ENCODE assay signal across 16 cellular contexts in genomic region chr5:115461093-115461492, GRCh38.
DNase-seq lines count a peak whose midpoint lies in the region; ATAC-seq, FAIRE-seq and TF ChIP-seq lines count a peak whose summit lies in the region.
"Had no signal": no experiment of that assay in that cellular context is flagged by ENCODE, and none has a peak within 500 bp of the region (broad histone marks: within the 10 kb centered on the region; RNA-seq: fewer than 3 reads in every experiment).

No MANE protein-coding gene starts in this region.

- TF ChIP-seq POLR2A in erythroblast (IDR thresholded peaks at IDR 0.05; ENCODE audit: low read length) (no peak), gastroesophageal sphincter (IDR thresholded peaks at IDR 0.05) (no peak)

- no peaks in the 10 kb centered on the region for H3K27me3 ChIP-seq in GM23338 (ENCODE audit: insufficient read depth)
- no peaks in the 10 kb centered on the region for H3K27me3 ChIP-seq in bronchial epithelial cell (ENCODE audit: control insufficient read depth, insufficient read depth, low read length)
- H3K27me3 ChIP-seq in gastroesophageal sphincter, result no peaks in the 10 kb centered on the region
- H3K27me3 ChIP-seq: tibial artery had no signal

- intact Hi-C loops in activated CD4-positive, alpha-beta T cell treated with anti-CD3 and anti-CD28 coated beads, Interleukin-2, amount 10 ng/mL, durations not matched to agents 24 days and 14 days (cut with micrococcal nuclease), result loop anchor here (1.0 to 10.0 kb wide), 3 partner anchors 46 to 144 kb away; partner anchors contain the start of genes FEM1C and TICAM2

- H3K4me3 Mint-ChIP-seq in activated CD4-positive, alpha-beta T cell treated with anti-CD3 and anti-CD28 coated beads, Interleukin-2, amount 10 ng/mL, durations not matched to agents 24 days and 14 days, result no peak overlapping the region
- no peak overlapping the region for H3K4me3 Mint-ChIP-seq in GM23338
- H3K4me3 Mint-ChIP-seq: activated T-cell treated with anti-CD3 and anti-CD28 coated beads, Interleukin-2, amount 50 U/mL, for 4 hours; brain; effector memory CD8-positive, alpha-beta T cell; H9 had no signal

- TF ChIP-seq CTCF in GM23338 (conservative IDR thresholded peaks at IDR 0.05; ENCODE audit: low read depth in 2 of 2) (no peak), bronchial epithelial cell (IDR thresholded peaks at IDR 0.05; ENCODE audit: insufficient read depth, low read length, severe bottlenecking) (no peak), retinal pigment epithelial cell (conservative IDR thresholded peaks at IDR 0.05; ENCODE audit: low read depth, low read length) (no peak), gastroesophageal sphincter (IDR thresholded peaks at IDR 0.05) (no peak)

- DNase-seq in activated CD4-positive, alpha-beta T cell treated with anti-CD3 and anti-CD28 coated beads, Interleukin-2, amount 10 ng/mL, durations not matched to agents 24 days and 14 days, result no peak
- no peak for DNase-seq in activated CD4-positive, alpha-beta T cell treated with anti-CD3 and anti-CD28 coated beads, Interleukin-2, amount 50 U/mL, for 48 hours
- DNase-seq in GM23338 (ENCODE audit: low spot score) (no peak), bronchial epithelial cell (ENCODE audit: low read depth) (peak; percentile 17), retinal pigment epithelial cell (ENCODE audit: low read depth) (peak; percentile 39), erythroblast (lab: John Stamatoyannopoulos, UW) (no peak), cerebellar cortex (ENCODE audit: low spot score) (no peak)
- DNase-seq: activated T-cell treated with anti-CD3 and anti-CD28 coated beads, Interleukin-2, amount 50 U/mL, for 4 hours; effector memory CD8-positive, alpha-beta T cell; H9; NCI-H187; tibial artery; WERI-Rb-1 had no signal

- H3K9me3 Mint-ChIP-seq in activated CD4-positive, alpha-beta T cell treated with anti-CD3 and anti-CD28 coated beads, Interleukin-2, amount 10 ng/mL, durations not matched to agents 24 days and 14 days, result no peaks in the 10 kb centered on the region
- no peaks in the 10 kb centered on the region for H3K9me3 Mint-ChIP-seq in GM23338
- H3K9me3 Mint-ChIP-seq: activated T-cell treated with anti-CD3 and anti-CD28 coated beads, Interleukin-2, amount 50 U/mL, for 4 hours; brain; effector memory CD8-positive, alpha-beta T cell; H9 had no signal

- H3K27ac ChIP-seq in GM23338 (ENCODE audit: low read depth) (no peak overlapping the region), gastroesophageal sphincter (no peak overlapping the region)
- H3K27ac ChIP-seq: HL-60, tibial artery, WERI-Rb-1 had no signal

- no peaks in the 10 kb centered on the region for H4K20me1 ChIP-seq in GM23338 (replicated peaks; ENCODE audit: insufficient read depth)

- peaks cover 10% of the 10 kb centered on the region for H3K4me1 Mint-ChIP-seq in activated CD4-positive, alpha-beta T cell treated with anti-CD3 and anti-CD28 coated beads, Interleukin-2, amount 10 ng/mL, durations not matched to agents 24 days and 14 days
- no peaks in the 10 kb centered on the region; the same call in 1 of the 3 replicates for H3K4me1 Mint-ChIP-seq in GM23338

- TF ChIP-seq EP300 in gastroesophageal sphincter (IDR thresholded peaks at IDR 0.05), result no peak

- 87 to 88% methylated on average over 4 of the region's 4 CpGs for WGBS in gastroesophageal sphincter (ENCODE audit: low coverage in 1 of 2), 2 donors

- H3K9me2 ChIP-seq in GM23338 (ENCODE audit: insufficient read depth), result peaks cover 28% of the 10 kb centered on the region

- H3F3A ChIP-seq in GM23338 (replicated peaks; ENCODE audit: low read depth), result no peaks in the 10 kb centered on the region

- H3K27ac Mint-ChIP-seq in activated CD4-positive, alpha-beta T cell treated with anti-CD3 and anti-CD28 coated beads, Interleukin-2, amount 10 ng/mL, durations not matched to agents 24 days and 14 days, result peak overlapping the region; percentile 85
- H3K27ac Mint-ChIP-seq in GM23338, result no peak overlapping the region
- H3K27ac Mint-ChIP-seq: effector memory CD8-positive, alpha-beta T cell; H9 had no signal

- FAIRE-seq in bronchial epithelial cell (lab: Jason Lieb, UNC), result no peak

- H3K9me3 ChIP-seq in gastroesophageal sphincter, result no peaks in the 10 kb centered on the region
- H3K9me3 ChIP-seq: tibial artery had no signal

- ATAC-seq in GM23338, result no peak
- no peak for ATAC-seq in gastroesophageal sphincter
- ATAC-seq: effector memory CD8-positive, alpha-beta T cell had no signal

- 0 out of 2 replicates have a peak overlapping the region, but pooled peaks have one; percentile 30 for H2AFZ ChIP-seq in GM23338

- no peaks in the 10 kb centered on the region for H3K79me2 ChIP-seq in GM23338 (replicated peaks; ENCODE audit: insufficient read depth)

- H3K36me3 ChIP-seq in GM23338 (ENCODE audit: insufficient read depth), result no peaks in the 10 kb centered on the region
- H3K36me3 ChIP-seq in bronchial epithelial cell (ENCODE audit: control insufficient read depth, insufficient read depth, low read length), result no peaks in the 10 kb centered on the region
- H3K36me3 ChIP-seq in gastroesophageal sphincter, result no peaks in the 10 kb centered on the region
- H3K36me3 ChIP-seq: tibial artery, WERI-Rb-1 had no signal

- no peaks in the 10 kb centered on the region for H3K36me3 Mint-ChIP-seq in activated CD4-positive, alpha-beta T cell treated with anti-CD3 and anti-CD28 coated beads, Interleukin-2, amount 10 ng/mL, durations not matched to agents 24 days and 14 days (ENCODE audit: low read depth)
- no peaks in the 10 kb centered on the region for H3K36me3 Mint-ChIP-seq in GM23338 (ENCODE audit: low read depth)
- H3K36me3 Mint-ChIP-seq: brain had no signal

- no peak overlapping the region for H3K4me2 ChIP-seq in GM23338

- H3K4me3 ChIP-seq in GM23338 (no peak overlapping the region), bronchial epithelial cell (ENCODE audit: low read depth, low read length) (no peak overlapping the region), retinal pigment epithelial cell (ENCODE audit: low read length) (no peak overlapping the region), gastroesophageal sphincter (no peak overlapping the region)
- H3K4me3 ChIP-seq: tibial artery had no signal

- H3K4me1 ChIP-seq in GM23338 (ENCODE audit: insufficient read depth) (peaks cover 11% of the 10 kb centered on the region), gastroesophageal sphincter (peaks cover 0 to 8% (median 0%) of the 10 kb centered on the region in 3 donors)

- H3K27me3 Mint-ChIP-seq in activated CD4-positive, alpha-beta T cell treated with anti-CD3 and anti-CD28 coated beads, Interleukin-2, amount 10 ng/mL, durations not matched to agents 24 days and 14 days, result peaks cover 20% of the 10 kb centered on the region
- H3K27me3 Mint-ChIP-seq in GM23338 (ENCODE audit: insufficient read depth, low read depth, poor library complexity), result no peaks in the 10 kb centered on the region

TF ChIP-seq in GM23338, 12 proteins besides CTCF, POLR2A, EP300 and RAD21 (continues in another document):
- TF ChIP-seq STAT1 (IDR thresholded peaks at IDR 0.05; ENCODE audit: unreplicated experiment) (no peak), CREB1 (CRISPR knock-in tag; IDR thresholded peaks at IDR 0.05; ENCODE audit: low read depth) (no peak), ZNF331 (CRISPR knock-in tag; IDR thresholded peaks at IDR 0.05; ENCODE audit: low read depth) (no peak), REST (IDR thresholded peaks at IDR 0.05; ENCODE audit: unreplicated experiment) (no peak)

Comparison
In these comparisons a context has a peak if more than half of its experiments do, and no peak if none do; other contexts are left out.
1. DNase-seq: peak in bronchial epithelial cell (single experiment) and retinal pigment epithelial cell (single experiment); none in activated CD4-positive, alpha-beta T cell treated with anti-CD3 and anti-CD28 coated beads, Interleukin-2, amount 10 ng/mL, durations not matched to agents 24 days and 14 days (single experiment), activated CD4-positive, alpha-beta T cell treated with anti-CD3 and anti-CD28 coated beads, Interleukin-2, amount 50 U/mL, for 48 hours (0 of 2), GM23338 (single experiment), erythroblast (0 of 2) and cerebellar cortex (single experiment).